Comparison of ENCODE assay signal across 5 cellular contexts in genomic region chr7:66198461-66198860, GRCh38.
"Had no signal": no experiment of that assay in that cellular context is flagged by ENCODE, and none has a peak within 500 bp of the region (broad histone marks: within the 10 kb centered on the region; RNA-seq: fewer than 3 reads in every experiment).

No MANE protein-coding gene starts in this region.

- ATAC-seq: esophagus mucosa; stimulated activated effector memory CD8-positive, alpha-beta T cell treated with anti-CD3 and anti-CD28 coated beads, Interleukin-12 subunit alpha, Interleukin-12 subunit beta, amount 100 ng/mL, for 72 hours had no signal

- DNase-seq: activated CD4-positive, alpha-beta T cell treated with anti-CD3 and anti-CD28 coated beads, Interleukin-2, amount 10 ng/mL, durations not matched to agents 7 days and 5 days; activated CD4-positive, CD25-positive, alpha-beta regulatory T cell; activated naive CD4-positive, alpha-beta T cell treated with anti-CD3 and anti-CD28 coated beads, Interleukin-2, amount 10 ng/mL, durations not matched to agents 7 days and 5 days had no signal
